1 cellular context compared by ENCODE assay signal in the genomic region with DNA sequence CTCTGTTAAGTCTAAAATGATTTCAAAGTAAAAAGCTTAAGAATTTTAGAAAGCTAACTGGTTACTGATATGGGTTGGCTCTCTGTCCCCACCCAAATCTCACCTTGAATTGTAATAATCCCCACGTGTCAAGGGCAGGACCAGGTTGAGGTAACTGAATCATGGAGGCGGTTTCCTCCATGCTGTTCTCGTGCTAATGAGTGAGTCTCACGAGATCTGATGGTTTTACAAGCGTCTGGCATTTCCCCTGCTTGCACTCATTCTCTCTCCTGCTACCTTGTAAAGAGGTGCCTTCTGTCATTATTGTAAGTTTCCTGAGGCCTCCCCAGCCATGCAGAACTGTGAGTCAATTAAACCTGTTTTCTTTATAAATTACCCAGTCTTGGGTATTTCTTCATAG. TPM values are rescaled to one million over a fixed set of nuclear protein-coding genes. Genes with fewer than 3 reads are reported as not detected.
"Had no signal": no experiment of that assay in that cellular context is flagged by ENCODE, and none has a peak within 500 bp of the region (broad histone marks: within the 10 kb centered on the region; RNA-seq: fewer than 3 reads in every experiment).

No MANE protein-coding gene starts in this region.

RNA-seq across cellular contexts. Expression of gene ATP10A, which starts 7.1 kb away (rescaled TPM):
- total RNA-seq: dermis microvascular lymphatic vessel endothelial cell had no signal
